ENCODE assay signal across 17 cellular contexts in genomic region chr11:126216526-126217305, GRCh38.
"Had no signal": no experiment of that assay in that cellular context is flagged by ENCODE, and none has a peak within 500 bp of the region (broad histone marks: within the 10 kb centered on the region; RNA-seq: fewer than 3 reads in every experiment).

No MANE protein-coding gene starts in this region.

- FAIRE-seq: colon had no signal

- H3K27me3 ChIP-seq: tibial artery, uterus had no signal

- H3K4me3 ChIP-seq: prostate gland, tibial artery, uterus had no signal

- H3K27ac ChIP-seq: epithelial cell of prostate, prostate gland, tibial artery, uterus had no signal

- H3K27me3 Mint-ChIP-seq: activated naive CD8-positive, alpha-beta T cell treated with anti-CD3 and anti-CD28 coated beads, Interleukin-2, amount 10 ng/mL, durations not matched to agents 7 days and 5 days had no signal

- H3K4me1 ChIP-seq: uterus had no signal

- H3K9me3 Mint-ChIP-seq: activated CD4-positive, alpha-beta memory T cell treated with anti-CD3 and anti-CD28 coated beads, Interleukin-2, amount 10 ng/mL, durations not matched to agents 7 days and 5 days; activated naive CD8-positive, alpha-beta T cell treated with anti-CD3 and anti-CD28 coated beads, Interleukin-2, amount 10 ng/mL, durations not matched to agents 7 days and 5 days; brain; endodermal cell had no signal

- DNase-seq: activated CD4-positive, alpha-beta memory T cell treated with anti-CD3 and anti-CD28 coated beads, Interleukin-2, amount 10 ng/mL, durations not matched to agents 7 days and 5 days; activated gamma-delta T cell treated with Interleukin-2 at 50 U/mL for 16 hours; activated naive CD8-positive, alpha-beta T cell treated with anti-CD3 and anti-CD28 coated beads, Interleukin-2, amount 10 ng/mL, durations not matched to agents 7 days and 5 days; central memory CD4-positive, alpha-beta T cell; endodermal cell; foreskin fibroblast; kidney glomerular epithelial cell; left ventricle myocardium superior; right cardiac atrium; substantia nigra; SW 1271; tibial artery; uterus had no signal

- H3K36me3 Mint-ChIP-seq: brain had no signal

- H3K27ac Mint-ChIP-seq: activated CD4-positive, alpha-beta memory T cell treated with anti-CD3 and anti-CD28 coated beads, Interleukin-2, amount 10 ng/mL, durations not matched to agents 7 days and 5 days; activated naive CD8-positive, alpha-beta T cell treated with anti-CD3 and anti-CD28 coated beads, Interleukin-2, amount 10 ng/mL, durations not matched to agents 7 days and 5 days; brain; endodermal cell had no signal

- ATAC-seq: left ventricle myocardium superior, right cardiac atrium had no signal

- H3K36me3 ChIP-seq: prostate gland, tibial artery, uterus had no signal

- H3K9me3 ChIP-seq: prostate gland, tibial artery, uterus had no signal

- H3K4me3 Mint-ChIP-seq: activated CD4-positive, alpha-beta memory T cell treated with anti-CD3 and anti-CD28 coated beads, Interleukin-2, amount 10 ng/mL, durations not matched to agents 7 days and 5 days; activated naive CD8-positive, alpha-beta T cell treated with anti-CD3 and anti-CD28 coated beads, Interleukin-2, amount 10 ng/mL, durations not matched to agents 7 days and 5 days; endodermal cell had no signal
